2 cellular contexts compared by ENCODE assay signal in genomic region chr1:204126367-204126766, GRCh38.
TF ChIP-seq lines count a peak whose summit lies in the region.

No MANE protein-coding gene starts in this region.

TF ChIP-seq in SK-N-SH, 30 proteins besides CTCF, POLR2A, EP300 and RAD21:
- TF ChIP-seq GABPA (IDR thresholded peaks at IDR 0.05; ENCODE audit: low read depth) (no peak), MXI1 (IDR thresholded peaks at IDR 0.05; ENCODE audit: low read depth, low read length) (no peak), SMC3 (IDR thresholded peaks at IDR 0.05; ENCODE audit: low read depth, low read length) (no peak), MAX (IDR thresholded peaks at IDR 0.05; ENCODE audit: low read depth) (no peak), YY1 (IDR thresholded peaks at IDR 0.05; ENCODE audit: low read depth) (no peak), SIN3A (IDR thresholded peaks at IDR 0.05; ENCODE audit: borderline replicate concordance, low read depth, low read length) (no peak), ZBTB33 (IDR thresholded peaks at IDR 0.05; ENCODE audit: borderline replicate concordance, low read depth) (no peak), FOXJ3 (CRISPR knock-in tag; IDR thresholded peaks at IDR 0.05) (no peak)

TF ChIP-seq in SK-N-SH treated with all-trans-retinoic acid at 6 μM for 48 hours, 23 proteins besides CTCF, POLR2A, EP300 and RAD21:
- no peak for TF ChIP-seq ZNF8 (CRISPR knock-in tag; IDR thresholded peaks at IDR 0.05)
- TF ChIP-seq CSRNP3 (CRISPR knock-in tag; IDR thresholded peaks at IDR 0.05) = no peak
- no peak for TF ChIP-seq ARNTL (CRISPR knock-in tag; IDR thresholded peaks at IDR 0.05; ENCODE audit: borderline replicate concordance, low read depth)
- no peak for TF ChIP-seq SNAI2 (CRISPR knock-in tag; IDR thresholded peaks at IDR 0.05)
- no peak for TF ChIP-seq ZNF565 (CRISPR knock-in tag; conservative IDR thresholded peaks at IDR 0.05; ENCODE audit: low read depth)
- TF ChIP-seq RARB (CRISPR knock-in tag; IDR thresholded peaks at IDR 0.05) = no peak
- no peak for TF ChIP-seq ZC3H10 (CRISPR knock-in tag; IDR thresholded peaks at IDR 0.05)
- TF ChIP-seq ZFP3 (CRISPR knock-in tag; IDR thresholded peaks at IDR 0.05) = no peak
- TF ChIP-seq BACH2 (CRISPR knock-in tag; IDR thresholded peaks at IDR 0.05; ENCODE audit: borderline replicate concordance) = no peak
- no peak for TF ChIP-seq ESRRG (CRISPR knock-in tag; IDR thresholded peaks at IDR 0.05)
- TF ChIP-seq GLIS3 (CRISPR knock-in tag; IDR thresholded peaks at IDR 0.05) = no peak
- TF ChIP-seq TSHZ2 (CRISPR knock-in tag; IDR thresholded peaks at IDR 0.05) = no peak
- TF ChIP-seq PATZ1 (CRISPR knock-in tag; IDR thresholded peaks at IDR 0.05; ENCODE audit: borderline replicate concordance) = no peak
- TF ChIP-seq PPARA (CRISPR knock-in tag; IDR thresholded peaks at IDR 0.05; ENCODE audit: borderline replicate concordance) = no peak
TF ChIP-seq in SK-N-SH treated with all-trans-retinoic acid at 6 μM for 48 hours: peak in this region for 0.
